ENCODE assay signal across 21 cellular contexts in genomic region chr6:166798652-166799051, GRCh38.
DNase-seq lines count a peak whose midpoint lies in the region; ATAC-seq, FAIRE-seq and TF ChIP-seq lines count a peak whose summit lies in the region.
"Had no signal": no experiment of that assay in that cellular context is flagged by ENCODE, and none has a peak within 500 bp of the region (broad histone marks: within the 10 kb centered on the region; RNA-seq: fewer than 3 reads in every experiment).

No MANE protein-coding gene starts in this region.

- no peak for TF ChIP-seq POLR2A in HepG2 (IDR thresholded peaks at IDR 0.05; ENCODE audit: insufficient read depth in 1 of 2, low read depth in 2 of 2, low read length in 2 of 2)
- no peak for TF ChIP-seq POLR2A in right lobe of liver (IDR thresholded peaks at IDR 0.05)

- H3K9me3 Mint-ChIP-seq in H9: no peaks in the 10 kb centered on the region; a peak in 1 of 5 replicates
- H3K9me3 Mint-ChIP-seq: CD8-positive, alpha-beta memory T cell had no signal

- H3K9me3 ChIP-seq in HepG2 (ENCODE audit: low read length) (no peaks in the 10 kb centered on the region), right lobe of liver (no peaks in the 10 kb centered on the region), H9 (ENCODE audit: control insufficient read depth, low read depth, low read length) (no peaks in the 10 kb centered on the region)
- H3K9me3 ChIP-seq: A549; BLaER1 treated with 17β-estradiol and CSF1 and Interleukin-3, amounts not matched to agents 10 nM and 100 nM; HAP-1 had no signal

- no peak overlapping the region for H3K23ac ChIP-seq in H9 (ENCODE audit: insufficient read length, low read depth, low read length)

- TF ChIP-seq CTCF in HepG2 (CRISPR knock-in tag; IDR thresholded peaks at IDR 0.05) (no peak), right lobe of liver (IDR thresholded peaks at IDR 0.05) (no peak), H9 (conservative IDR thresholded peaks at IDR 0.05) (no peak)

- no peak overlapping the region for H2BK15ac ChIP-seq in H9 (ENCODE audit: low read depth, low read length)

- FAIRE-seq in HepG2 (lab: Jason Lieb, UNC) (no peak), frontal cortex (lab: Jason Lieb, UNC) (no peak)
- FAIRE-seq: A549, GM12878, H1 had no signal

- H3K27ac ChIP-seq in HepG2 (ENCODE audit: extremely low read length, insufficient read depth, low read length) (no peak overlapping the region), right lobe of liver (no peak overlapping the region), cingulate gyrus (ENCODE audit: low read depth, low read length) (peak overlapping the region; percentile 15), layer of hippocampus (ENCODE audit: low read depth, low read length) (peak overlapping the region; percentile 62), H9 (ENCODE audit: insufficient read length, low read depth, low read length) (no peak overlapping the region)
- H3K27ac ChIP-seq: 22Rv1; A549; BLaER1 treated with 17β-estradiol and CSF1 and Interleukin-3, amounts not matched to agents 10 nM and 100 nM had no signal

- H3K4me1 Mint-ChIP-seq in H9: no peaks in the 10 kb centered on the region
- H3K4me1 Mint-ChIP-seq: B cell; CD8-positive, alpha-beta memory T cell had no signal

- no peak overlapping the region for H2BK120ac ChIP-seq in H9 (ENCODE audit: low read depth, low read length, poor library complexity, severe bottlenecking)

- in situ Hi-C loops in HepG2 (cut with HindIII; ENCODE audit: extremely low pct_ligation_motif_present, low pct_unique_long_range_greater_than_20kb): no loop called here

- H3K4me1 ChIP-seq in HepG2 (ENCODE audit: insufficient read depth, low read length) (no peaks in the 10 kb centered on the region), right lobe of liver (no peaks in the 10 kb centered on the region), H9 (ENCODE audit: insufficient read depth, low read length) (no peaks in the 10 kb centered on the region)
- H3K4me1 ChIP-seq: A549; BLaER1 treated with 17β-estradiol and CSF1 and Interleukin-3, amounts not matched to agents 10 nM and 100 nM; HAP-1 had no signal

- no peak overlapping the region for H3K18ac ChIP-seq in H9 (ENCODE audit: insufficient read length, low read depth, low read length)

- no peak overlapping the region for H4K5ac ChIP-seq in H9 (ENCODE audit: insufficient read length, low read depth, low read length)

- TF ChIP-seq EP300 in HepG2 (IDR thresholded peaks at IDR 0.05; ENCODE audit: low read depth in 2 of 2, low read length in 2 of 2) (no peak), HepG2 (CRISPR knock-in tag; IDR thresholded peaks at IDR 0.05; ENCODE audit: borderline replicate concordance) (no peak)

- TF ChIP-seq RAD21 in HepG2 (CRISPR knock-in tag; IDR thresholded peaks at IDR 0.05): no peak

- no peak overlapping the region for H3K27ac Mint-ChIP-seq in H9
- H3K27ac Mint-ChIP-seq: B cell; CD8-positive, alpha-beta memory T cell had no signal

- H3K9ac ChIP-seq in HepG2 (ENCODE audit: insufficient read depth, low read depth, low read length) (no peak overlapping the region), H9 (ENCODE audit: extremely low read depth, insufficient read length, low read length) (no peak overlapping the region)
- H3K9ac ChIP-seq: BLaER1 treated with 17β-estradiol and CSF1 and Interleukin-3, amounts not matched to agents 10 nM and 100 nM had no signal

- no peak overlapping the region for H2BK5ac ChIP-seq in H9 (ENCODE audit: insufficient read length, low read length)

- no peak overlapping the region for H4K91ac ChIP-seq in H9 (ENCODE audit: insufficient read length, low read depth, low read length)

- no peaks in the 10 kb centered on the region; a peak in 1 of 7 replicates for H3K36me3 Mint-ChIP-seq in H9 (ENCODE audit: insufficient read depth in 1 of 3, low read depth in 3 of 3)

- H3T11ph ChIP-seq in H9 (ENCODE audit: low read length): no peak overlapping the region

- intact Hi-C loops in HepG2 (cut with micrococcal nuclease; ENCODE audit: unreplicated experiment): no loop called here
- intact Hi-C loops in right lobe of liver (cut with DNase I): no loop called here

- H4K20me1 ChIP-seq in HepG2 (ENCODE audit: insufficient read depth, low read length): no peaks in the 10 kb centered on the region; the same call in 1 of the 2 replicates
- H4K20me1 ChIP-seq in H9 (ENCODE audit: control insufficient read depth, insufficient read depth, insufficient read length): no peaks in the 10 kb centered on the region
- H4K20me1 ChIP-seq: BLaER1 treated with 17β-estradiol and CSF1 and Interleukin-3, amounts not matched to agents 10 nM and 100 nM had no signal

- H3K4ac ChIP-seq in H9 (ENCODE audit: low read depth, low read length): no peak overlapping the region

- H2AK5ac ChIP-seq in H9 (ENCODE audit: insufficient read length, low read length): no peak overlapping the region

- H2BK12ac ChIP-seq in H9 (ENCODE audit: insufficient read length, low read depth, low read length): no peak overlapping the region

- no peak overlapping the region for H2AFZ ChIP-seq in HepG2 (ENCODE audit: low read length)
- no peak overlapping the region for H2AFZ ChIP-seq in H9 (ENCODE audit: low read length)

- 51% methylated on average over 6 of the region's 6 CpGs for WGBS in HepG2 (ENCODE audit: low lambda C conversion rate)
- 34% methylated on average over 3 of the region's 6 CpGs for WGBS in right lobe of liver (ENCODE audit: insufficient coverage, low coverage, low lambda C conversion rate, missing lambda C conversion rate)
- no CpG with 5 or more reads among the region's 6 CpGs for WGBS in H9 (ENCODE audit: extremely low coverage, insufficient read length, low lambda C conversion rate)

- DNase-seq in HepG2 (ENCODE audit: low spot score): no peak
- no peak for DNase-seq in right lobe of liver
- no peak for DNase-seq in activated CD4-positive, alpha-beta T cell treated with anti-CD3 and anti-CD28 coated beads, Interleukin-2, amount 50 U/mL, for 4 hours
- no peak for DNase-seq in OCI-M1 (lab: John Stamatoyannopoulos, UW)
- DNase-seq in frontal cortex (ENCODE audit: low spot score in 2 of 2): no peak
- no peak for DNase-seq in H9
- DNase-seq: CD8-positive, alpha-beta memory T cell; COR-L47; DMS 273 treated with DMSO at 0.1 percent for 48 hours; DMS53; DND-41; EL had no signal

- no peaks in the 10 kb centered on the region for H3K36me3 ChIP-seq in HepG2 (replicated peaks in 1 of 2; ENCODE audit: control insufficient read depth in 1 of 2, insufficient read depth in 2 of 2, low read length in 2 of 2)
- H3K36me3 ChIP-seq in right lobe of liver: no peaks in the 10 kb centered on the region
- H3K36me3 ChIP-seq: BLaER1 treated with 17β-estradiol and CSF1 and Interleukin-3, amounts not matched to agents 10 nM and 100 nM; HAP-1 had no signal

- H3K27me3 ChIP-seq in HepG2 (ENCODE audit: control insufficient read depth in 1 of 2, insufficient read depth in 2 of 2, low read length in 2 of 2): 0 out of 5 replicates have a peak, but pooled peaks cover 0 to 3% of the 10 kb centered on the region in 2 experiments
- H3K27me3 ChIP-seq in right lobe of liver: no peaks in the 10 kb centered on the region
- H3K27me3 ChIP-seq in layer of hippocampus (ENCODE audit: control insufficient read depth, insufficient read depth, low read length): no peaks in the 10 kb centered on the region
- H3K27me3 ChIP-seq in H9 (ENCODE audit: insufficient read depth, low read length): no peaks in the 10 kb centered on the region
- H3K27me3 ChIP-seq: BLaER1 treated with 17β-estradiol and CSF1 and Interleukin-3, amounts not matched to agents 10 nM and 100 nM had no signal

- H3K4me3 Mint-ChIP-seq in H9: no peak overlapping the region
- H3K4me3 Mint-ChIP-seq: B cell; CD8-positive, alpha-beta memory T cell had no signal

- no peak for ATAC-seq in HepG2
- ATAC-seq in right lobe of liver: no peak
- ATAC-seq: A549, GM12878 had no signal

- no peak overlapping the region for H3K4me2 ChIP-seq in HepG2 (ENCODE audit: low read depth, low read length)
- no peak overlapping the region for H3K4me2 ChIP-seq in H9 (ENCODE audit: insufficient read depth, insufficient read length, low read length)
- H3K4me2 ChIP-seq: A549; BLaER1 treated with 17β-estradiol and CSF1 and Interleukin-3, amounts not matched to agents 10 nM and 100 nM had no signal

- no peak overlapping the region for H2BK20ac ChIP-seq in H9 (ENCODE audit: low read depth, low read length, poor library complexity, severe bottlenecking)

- no peaks in the 10 kb centered on the region for H3K79me2 ChIP-seq in HepG2 (ENCODE audit: insufficient read depth, low read length)
- H3K79me2 ChIP-seq in H9 (ENCODE audit: insufficient read depth, low read length): no peaks in the 10 kb centered on the region

- CTCF ChIA-PET in HepG2 (lab: Yijun Ruan, JAX; ENCODE audit: low intra/inter-chr PET ratio, low total read pairs): no interaction called here

- no peaks in the 10 kb centered on the region for H3K23me2 ChIP-seq in H9 (ENCODE audit: insufficient read length, low read depth, low read length, poor library complexity, severe bottlenecking)

- no peaks in the 10 kb centered on the region for H3K79me1 ChIP-seq in H9 (ENCODE audit: insufficient read depth, low read depth, low read length, poor library complexity, severe bottlenecking)

- H3K4me3 ChIP-seq in HepG2 (replicated peaks in 1 of 3; ENCODE audit: insufficient read depth in 1 of 3, low read depth in 2 of 3, low read length in 3 of 3): no peak overlapping the region
- no peak overlapping the region for H3K4me3 ChIP-seq in right lobe of liver
- H3K4me3 ChIP-seq: A549; BLaER1 treated with 17β-estradiol and CSF1 and Interleukin-3, amounts not matched to agents 10 nM and 100 nM; GM12878; HAP-1 had no signal

- POLR2A ChIA-PET in HepG2 (lab: Yijun Ruan, JAX): no interaction called here

- H3K56ac ChIP-seq in H9 (ENCODE audit: insufficient read length, low read depth, low read length): no peak overlapping the region

- H3K27me3 Mint-ChIP-seq in H9 (ENCODE audit: low read depth): peaks cover 3% of the 10 kb centered on the region; the same call in 1 of the 2 replicates
- H3K27me3 Mint-ChIP-seq: B cell; CD8-positive, alpha-beta memory T cell had no signal

- no peak overlapping the region for H3K14ac ChIP-seq in H9 (ENCODE audit: insufficient read depth, low read length)

- BruUV-seq in HepG2 (replicated peaks; lab: Mats Ljungman, UMichigan): no TSS peak

- H4K8ac ChIP-seq in H9 (replicated peaks; ENCODE audit: insufficient read length, low read depth, low read length): no peak overlapping the region

Comparison
In these comparisons a context has a peak if more than half of its experiments do, and no peak if none do; other contexts are left out.
1. H3K27ac ChIP-seq: peak in cingulate gyrus (single experiment) and layer of hippocampus (single experiment); none in HepG2 (single experiment), right lobe of liver (0 of 3) and H9 (single experiment).